Comparison of ENCODE assay signal across 1 cellular context in genomic region chr4:121656269-121656641, GRCh38.
TF ChIP-seq lines count a peak whose summit lies in the region.

No MANE protein-coding gene starts in this region.

TF ChIP-seq in H1, 55 proteins besides CTCF, POLR2A, EP300 and RAD21:
- no peak for TF ChIP-seq CHD7 (IDR thresholded peaks at IDR 0.05; ENCODE audit: insufficient replicate concordance, low read length)
- no peak for TF ChIP-seq YY1 (IDR thresholded peaks at IDR 0.05; ENCODE audit: low read depth, low read length)
- 0 out of 2 replicates have a peak, but pooled peaks have one; percentile 35 for TF ChIP-seq FOSL1 (IDR thresholded peaks at IDR 0.05; ENCODE audit: insufficient read depth, low read depth, low read length)
- no peak for TF ChIP-seq TAF1 (IDR thresholded peaks at IDR 0.05; ENCODE audit: low read depth, low read length)
- no peak for TF ChIP-seq GTF2F1 (IDR thresholded peaks at IDR 0.05; ENCODE audit: borderline replicate concordance, low read depth, low read length)
- TF ChIP-seq ZNF274 (IDR thresholded peaks at IDR 0.05; ENCODE audit: borderline replicate concordance, extremely low read depth, low read length) = no peak
- no peak for TF ChIP-seq SP1 (IDR thresholded peaks at IDR 0.05; ENCODE audit: low read depth, low read length)
- TF ChIP-seq MAX (IDR thresholded peaks at IDR 0.05) = no peak
